Comparison of ENCODE assay signal across 27 cellular contexts in genomic region chr22:35966314-35967045, GRCh38.
A peak's percentile ranks its signal among the peaks of the same experiment; 100 is the strongest.
DNase-seq lines count a peak whose midpoint lies in the region; ATAC-seq, FAIRE-seq and TF ChIP-seq lines count a peak whose summit lies in the region.
"Had no signal": no experiment of that assay in that cellular context is flagged by ENCODE, and none has a peak within 500 bp of the region (broad histone marks: within the 10 kb centered on the region; RNA-seq: fewer than 3 reads in every experiment).

No MANE protein-coding gene starts in this region.

- H3K36me3 ChIP-seq in HEK293 (ENCODE audit: control insufficient read depth in 2 of 2, insufficient read depth in 1 of 2, low read length in 2 of 2), result peaks cover 0 to 4% of the 10 kb centered on the region in 2 experiments; a peak in 1 of 3 replicates
- no peaks in the 10 kb centered on the region for H3K36me3 ChIP-seq in K562 (ENCODE audit: control insufficient read depth, insufficient read depth, low read length)
- no peaks in the 10 kb centered on the region for H3K36me3 ChIP-seq in left ventricle myocardium inferior
- H3K36me3 ChIP-seq in thyroid gland, result no peaks in the 10 kb centered on the region
- H3K36me3 ChIP-seq: SJSA1, spleen had no signal

- POLR2A ChIA-PET in HEK293 (lab: Yijun Ruan, JAX), result interaction anchor here (1.0 kb wide), 1 partner anchor 62 kb away, joined by 3 read pairs; the partner anchor contains the start of gene RBFOX2
- POLR2A ChIA-PET in K562 (lab: Yijun Ruan, JAX), result no interaction called here

- H3K9me3 ChIP-seq in HEK293 (ENCODE audit: control insufficient read depth, insufficient read depth, low read depth, low read length) (no peaks in the 10 kb centered on the region), K562 (replicated peaks; ENCODE audit: control insufficient read depth, insufficient read depth, low read depth, low read length) (no peaks in the 10 kb centered on the region), left ventricle myocardium inferior (replicated peaks) (no peaks in the 10 kb centered on the region), thyroid gland (no peaks in the 10 kb centered on the region)
- H3K9me3 ChIP-seq: SJSA1, spleen had no signal

- no TSS peak for BruUV-seq in K562 (replicated peaks; lab: Mats Ljungman, UMichigan)

- peaks cover 5% of the 10 kb centered on the region for H3K36me3 Mint-ChIP-seq in mesothelial cell of epicardium
- no peaks in the 10 kb centered on the region for H3K36me3 Mint-ChIP-seq in activated CD8-positive, alpha-beta memory T cell treated with anti-CD3 and anti-CD28 coated beads, Interleukin-2, amount 10 ng/mL, durations not matched to agents 7 days and 5 days
- H3K36me3 Mint-ChIP-seq: activated naive CD8-positive, alpha-beta T cell had no signal

- H3K27ac Mint-ChIP-seq in mesothelial cell of epicardium, result peak overlapping the region; percentile 50
- H3K27ac Mint-ChIP-seq in activated CD8-positive, alpha-beta memory T cell treated with anti-CD3 and anti-CD28 coated beads, Interleukin-2, amount 10 ng/mL, durations not matched to agents 7 days and 5 days, result no peak overlapping the region
- H3K27ac Mint-ChIP-seq: activated CD4-positive, alpha-beta T cell treated with anti-CD3 and anti-CD28 coated beads, Interleukin-2, amount 10 ng/mL, durations not matched to agents 7 days and 5 days; activated naive CD8-positive, alpha-beta T cell; activated T-helper 2 cell treated with anti-CD3 and anti-CD28 coated beads, Interferon-gamma antibody, Interleukin-2, Interleukin-4, amounts not matched to agents 10 μg/mL and 5 μg/mL and 100 μg/mL, durations not matched to agents 14 hours and 24 hours and 36 hours; CD4-positive, alpha-beta T cell had no signal

- H3K27me3 ChIP-seq in K562 (ENCODE audit: control insufficient read depth in 2 of 2, insufficient read depth in 2 of 2, low read length in 2 of 2) (no peaks in the 10 kb centered on the region), left ventricle myocardium inferior (ENCODE audit: low read depth) (no peaks in the 10 kb centered on the region), thyroid gland (no peaks in the 10 kb centered on the region)
- H3K27me3 ChIP-seq: SJSA1, spleen had no signal

- H3K9ac ChIP-seq in K562 (ENCODE audit: insufficient read depth in 1 of 2, low read depth in 2 of 2, low read length in 2 of 2), result no peak overlapping the region

- no peak for ATAC-seq in K562
- no peak for ATAC-seq in activated CD8-positive, alpha-beta memory T cell treated with anti-CD3 and anti-CD28 coated beads, Interleukin-2, amount 10 ng/mL, durations not matched to agents 7 days and 5 days
- ATAC-seq: HCT116 had no signal

- H3K4me3 Mint-ChIP-seq in mesothelial cell of epicardium, result no peak overlapping the region
- H3K4me3 Mint-ChIP-seq in activated CD8-positive, alpha-beta memory T cell treated with anti-CD3 and anti-CD28 coated beads, Interleukin-2, amount 10 ng/mL, durations not matched to agents 7 days and 5 days, result no peak overlapping the region
- H3K4me3 Mint-ChIP-seq: activated CD4-positive, alpha-beta T cell treated with anti-CD3 and anti-CD28 coated beads, Interleukin-2, amount 10 ng/mL, durations not matched to agents 7 days and 5 days; activated naive CD8-positive, alpha-beta T cell; CD4-positive, alpha-beta T cell had no signal

- no peaks in the 10 kb centered on the region for H3K27me3 Mint-ChIP-seq in mesothelial cell of epicardium (ENCODE audit: low read depth)
- H3K27me3 Mint-ChIP-seq in activated CD8-positive, alpha-beta memory T cell treated with anti-CD3 and anti-CD28 coated beads, Interleukin-2, amount 10 ng/mL, durations not matched to agents 7 days and 5 days, result peaks cover 28% of the 10 kb centered on the region

- TF ChIP-seq POLR2A in K562 (conservative IDR thresholded peaks at IDR 0.05) (no peak), thyroid gland (IDR thresholded peaks at IDR 0.05) (no peak)

- H3K9me1 ChIP-seq in K562 (ENCODE audit: control insufficient read depth, insufficient read depth, low read length), result no peaks in the 10 kb centered on the region

- peaks cover 3% of the 10 kb centered on the region for H3K9me3 Mint-ChIP-seq in mesothelial cell of epicardium
- no peaks in the 10 kb centered on the region for H3K9me3 Mint-ChIP-seq in activated CD8-positive, alpha-beta memory T cell treated with anti-CD3 and anti-CD28 coated beads, Interleukin-2, amount 10 ng/mL, durations not matched to agents 7 days and 5 days (ENCODE audit: low read depth)
- H3K9me3 Mint-ChIP-seq: activated CD4-positive, alpha-beta T cell treated with anti-CD3 and anti-CD28 coated beads, Interleukin-2, amount 10 ng/mL, durations not matched to agents 7 days and 5 days; activated T-helper 2 cell treated with anti-CD3 and anti-CD28 coated beads, Interferon-gamma antibody, Interleukin-2, Interleukin-4, amounts not matched to agents 10 μg/mL and 5 μg/mL and 100 μg/mL, durations not matched to agents 14 hours and 24 hours and 36 hours; CD4-positive, alpha-beta T cell had no signal

- intact Hi-C loops in K562 (cut with micrococcal nuclease), result no loop called here
- intact Hi-C loops in left ventricle myocardium inferior (cut with micrococcal nuclease), result no loop called here
- intact Hi-C loops in thyroid gland (cut with DNase I), result no loop called here

- no peaks in the 10 kb centered on the region for H4K20me1 ChIP-seq in K562 (replicated peaks; ENCODE audit: control insufficient read depth, insufficient read depth, low read length)

- H3K27ac ChIP-seq in HEK293 (ENCODE audit: extremely low read depth, low read depth, low read length), result no peak overlapping the region
- H3K27ac ChIP-seq in K562 (ENCODE audit: extremely low read depth, low read depth, low read length), result no peak overlapping the region
- no peak overlapping the region for H3K27ac ChIP-seq in left ventricle myocardium inferior (replicated peaks)
- no peak overlapping the region for H3K27ac ChIP-seq in thyroid gland
- H3K27ac ChIP-seq: epithelial cell of prostate, SJSA1, spleen had no signal

- no peak overlapping the region for H2AFZ ChIP-seq in K562 (ENCODE audit: low read depth, low read length)

- no peaks in the 10 kb centered on the region; the same call in 1 of the 3 replicates for H3K79me2 ChIP-seq in K562 (ENCODE audit: control insufficient read depth, insufficient read depth, low read length)

- DNase-seq in AG08395 (ENCODE audit: low spot score), result peak; percentile 61
- no peak for DNase-seq in K562 (ENCODE audit: extremely low read depth in 1 of 4, low spot score in 3 of 4)
- DNase-seq in mesothelial cell of epicardium (ENCODE audit: low spot score in 2 of 2, unreplicated experiment in 2 of 2), result no peak
- no peak for DNase-seq in left ventricle myocardium inferior
- DNase-seq in Kasumi-1 (lab: John Stamatoyannopoulos, UW), result no peak
- DNase-seq in activated CD8-positive, alpha-beta memory T cell treated with anti-CD3 and anti-CD28 coated beads, Interleukin-2, amount 10 ng/mL, durations not matched to agents 7 days and 5 days, result no peak
- DNase-seq in thyroid gland, result no peak
- DNase-seq: activated CD4-positive, alpha-beta T cell treated with anti-CD3 and anti-CD28 coated beads, Interleukin-2, amount 10 ng/mL, durations not matched to agents 7 days and 5 days; activated CD8-positive, alpha-beta memory T cell treated with anti-CD3 and anti-CD28 coated beads, Interleukin-2, amount 50 U/mL, for 4 hours; CD4-positive, alpha-beta T cell; kidney; NCI-H1105 treated with DMSO at 0.1 percent for 48 hours; NCI-H2081 treated with DMSO at 0.1 percent for 48 hours; NCI-H446 treated with DMSO at 0.1 percent for 48 hours; retina; spleen; stimulated activated CD4-positive, alpha-beta T cell treated with anti-CD3 and anti-CD28 coated beads, Interleukin-4, amount 100 ng/mL, for 24 hours; stimulated activated naive CD4-positive, alpha-beta T cell treated with Interleukin-2 at 50 U/mL for 16 hours; T-helper 2 cell had no signal

- H3K4me2 ChIP-seq in K562 (ENCODE audit: insufficient read depth, low read length), result no peak overlapping the region

- H3K4me3 ChIP-seq in HEK293 (ENCODE audit: low read depth, low read length), result no peak overlapping the region
- no peak overlapping the region for H3K4me3 ChIP-seq in K562
- H3K4me3 ChIP-seq in left ventricle myocardium inferior, result no peak overlapping the region
- no peak overlapping the region for H3K4me3 ChIP-seq in thyroid gland (replicated peaks in 1 of 3)
- H3K4me3 ChIP-seq: SJSA1, spleen had no signal

- TF ChIP-seq CTCF in HEK293 (tag by site-specific recombination; IDR thresholded peaks at IDR 0.05) (no peak), K562 (IDR thresholded peaks at IDR 0.05 in 2 of 3, conservative IDR thresholded peaks at IDR 0.05 in 1 of 3; ENCODE audit: insufficient read depth in 2 of 3, low read depth in 1 of 3, low read length in 3 of 3) (no peak), mesothelial cell of epicardium (IDR thresholded peaks at IDR 0.05; ENCODE audit: unreplicated experiment) (no peak), left ventricle myocardium inferior (IDR thresholded peaks at IDR 0.05; ENCODE audit: borderline replicate concordance) (no peak), thyroid gland (IDR thresholded peaks at IDR 0.05) (no peak)

- CTCF ChIA-PET in HEK293 (lab: Yijun Ruan, JAX), result interaction anchor here (0.9 to 4.1 kb wide), 2 partner anchors 12 to 99 kb away, joined by 4 to 14 read pairs; no protein-coding TSS in a partner anchor
- CTCF ChIA-PET in K562 (lab: Yijun Ruan, JAX; ENCODE audit: low intra/inter-chr PET ratio), result no interaction called here
- CTCF ChIA-PET in activated CD8-positive, alpha-beta memory T cell treated with anti-CD3 and anti-CD28 coated beads, Interleukin-2, amount 10 ng/mL, durations not matched to agents 7 days and 5 days (lab: Charles Lee), result no interaction called here

- in situ Hi-C loops in K562 (cut with MboI), result no loop called here

- TF ChIP-seq EP300 in K562 (IDR thresholded peaks at IDR 0.05; ENCODE audit: low read length), result no peak

- peaks cover 57% of the 10 kb centered on the region for H3K4me1 Mint-ChIP-seq in mesothelial cell of epicardium
- no peaks in the 10 kb centered on the region for H3K4me1 Mint-ChIP-seq in activated CD8-positive, alpha-beta memory T cell treated with anti-CD3 and anti-CD28 coated beads, Interleukin-2, amount 10 ng/mL, durations not matched to agents 7 days and 5 days
- H3K4me1 Mint-ChIP-seq: activated CD4-positive, alpha-beta T cell treated with anti-CD3 and anti-CD28 coated beads, Interleukin-2, amount 10 ng/mL, durations not matched to agents 7 days and 5 days had no signal

- TF ChIP-seq RAD21 in K562 (CRISPR knock-in tag; conservative IDR thresholded peaks at IDR 0.05 in 1 of 2, IDR thresholded peaks at IDR 0.05 in 1 of 2), result no peak

- 41% methylated on average over 4 of the region's 6 CpGs for WGBS in K562 (ENCODE audit: insufficient coverage, low coverage, missing lambda C conversion rate)
- 92 to 95% methylated on average over 6 of the region's 6 CpGs for WGBS in thyroid gland, 2 donors

- FAIRE-seq in K562 (lab: Jason Lieb, UNC), result peak; percentile 48
- FAIRE-seq: G401.6, kidney, RCC 7860 had no signal

- H3K4me1 ChIP-seq in HEK293 (ENCODE audit: control insufficient read depth, insufficient read depth, low read length), result peaks cover 14% of the 10 kb centered on the region
- H3K4me1 ChIP-seq in K562 (replicated peaks in 1 of 2; ENCODE audit: control insufficient read depth in 2 of 2, insufficient read depth in 2 of 2, low read length in 2 of 2), result no peaks in the 10 kb centered on the region
- H3K4me1 ChIP-seq in left ventricle myocardium inferior, result peaks cover 58% of the 10 kb centered on the region
- peaks cover 43 to 57% of the 10 kb centered on the region in 2 donors for H3K4me1 ChIP-seq in thyroid gland

TF ChIP-seq in K562, 482 proteins besides CTCF, POLR2A, EP300 and RAD21 (continues in another document):
- TF ChIP-seq NRF1 (conservative IDR thresholded peaks at IDR 0.05 in 1 of 2, IDR thresholded peaks at IDR 0.05 in 1 of 2), result no peak
